11 cellular contexts compared by ENCODE assay signal in genomic region chrX:135099493-135099783, GRCh38. TPM values are rescaled to one million over a fixed set of nuclear protein-coding genes. Genes with fewer than 3 reads are reported as not detected.
DNase-seq lines count a peak whose midpoint lies in the region; ATAC-seq and TF ChIP-seq lines count a peak whose summit lies in the region.
"Had no signal": no experiment of that assay in that cellular context is flagged by ENCODE, and none has a peak within 500 bp of the region (broad histone marks: within the 10 kb centered on the region; RNA-seq: fewer than 3 reads in every experiment).

No MANE protein-coding gene starts in this region.

- no peak overlapping the region for H3K27ac Mint-ChIP-seq in activated CD4-positive, alpha-beta memory T cell treated with anti-CD3 and anti-CD28 coated beads for 36 hours
- peak overlapping the region; percentile 89 for H3K27ac Mint-ChIP-seq in glutamatergic neuron (ENCODE audit: unreplicated experiment)

- DNase-seq in left ventricle myocardium inferior, result no peak
- DNase-seq in left cardiac atrium, result no peak
- DNase-seq in activated CD4-positive, alpha-beta memory T cell treated with anti-CD3 and anti-CD28 coated beads for 36 hours, result no peak
- DNase-seq in glutamatergic neuron, result no peak
- DNase-seq in thoracic aorta (ENCODE audit: low spot score), result no peak
- DNase-seq in effector CD4-positive, alpha-beta T cell, result no peak
- DNase-seq in sigmoid colon, result no peak

- H3K27me3 Mint-ChIP-seq in activated CD4-positive, alpha-beta memory T cell treated with anti-CD3 and anti-CD28 coated beads for 36 hours, result peaks cover 2% of the 10 kb centered on the region
- peaks cover 6% of the 10 kb centered on the region for H3K27me3 Mint-ChIP-seq in glutamatergic neuron (ENCODE audit: unreplicated experiment)

- ATAC-seq in left cardiac atrium (no peak), thoracic aorta (ENCODE audit: insufficient number of reproducible peaks, low FRiP score, low read depth) (no peak), HG03135 (IDR thresholded peaks at IDR 0.05; ENCODE audit: unreplicated experiment) (no peak)

- H3K27ac ChIP-seq in left ventricle myocardium inferior (replicated peaks) (no peak overlapping the region), thoracic aorta (no peak overlapping the region), sigmoid colon (no peak overlapping the region)
- H3K27ac ChIP-seq: left lung had no signal

- TF ChIP-seq CTCF in left ventricle myocardium inferior (IDR thresholded peaks at IDR 0.05; ENCODE audit: borderline replicate concordance), result no peak
- TF ChIP-seq CTCF in glutamatergic neuron (IDR thresholded peaks at IDR 0.05; ENCODE audit: partially characterized antibody, unreplicated experiment), result no peak
- no peak for TF ChIP-seq CTCF in thoracic aorta (IDR thresholded peaks at IDR 0.05)
- no peak for TF ChIP-seq CTCF in sigmoid colon (IDR thresholded peaks at IDR 0.05)

- 57 to 61% methylated on average over 10 of the region's 10 CpGs for WGBS in sigmoid colon, 2 donors

- H3K4me1 Mint-ChIP-seq in activated CD4-positive, alpha-beta memory T cell treated with anti-CD3 and anti-CD28 coated beads for 36 hours (ENCODE audit: low read depth), result peaks cover 3% of the 10 kb centered on the region
- H3K4me1 Mint-ChIP-seq in glutamatergic neuron (ENCODE audit: low read depth, unreplicated experiment), result peaks cover 4% of the 10 kb centered on the region

- POLR2A ChIA-PET in activated CD4-positive, alpha-beta memory T cell treated with anti-CD3 and anti-CD28 coated beads for 36 hours (lab: Charles Lee), result no interaction called here

- H3K4me1 ChIP-seq in left ventricle myocardium inferior, result peaks cover 6% of the 10 kb centered on the region
- H3K4me1 ChIP-seq in thoracic aorta (ENCODE audit: control insufficient read depth in 1 of 2, low read depth in 2 of 2), result no peaks in the 10 kb centered on the region
- H3K4me1 ChIP-seq in sigmoid colon, result peaks cover 0 to 13% (median 6%) of the 10 kb centered on the region in 4 donors
- H3K4me1 ChIP-seq: left lung had no signal

- H3K27me3 ChIP-seq in left ventricle myocardium inferior (ENCODE audit: low read depth) (no peaks in the 10 kb centered on the region), thoracic aorta (replicated peaks; ENCODE audit: insufficient read depth) (no peaks in the 10 kb centered on the region), sigmoid colon (no peaks in the 10 kb centered on the region)

- H3K36me3 Mint-ChIP-seq in activated CD4-positive, alpha-beta memory T cell treated with anti-CD3 and anti-CD28 coated beads for 36 hours, result no peaks in the 10 kb centered on the region
- no peaks in the 10 kb centered on the region for H3K36me3 Mint-ChIP-seq in glutamatergic neuron (ENCODE audit: unreplicated experiment)

- no peaks in the 10 kb centered on the region for H3K9me3 Mint-ChIP-seq in activated CD4-positive, alpha-beta memory T cell treated with anti-CD3 and anti-CD28 coated beads for 36 hours
- H3K9me3 Mint-ChIP-seq in glutamatergic neuron (ENCODE audit: unreplicated experiment), result peaks cover 4% of the 10 kb centered on the region

- no peak for TF ChIP-seq EP300 in sigmoid colon (IDR thresholded peaks at IDR 0.05)

- CTCF ChIA-PET in activated CD4-positive, alpha-beta memory T cell treated with anti-CD3 and anti-CD28 coated beads for 36 hours (lab: Charles Lee), result no interaction called here

- H3K36me3 ChIP-seq in left ventricle myocardium inferior (no peaks in the 10 kb centered on the region), thoracic aorta (no peaks in the 10 kb centered on the region), sigmoid colon (no peaks in the 10 kb centered on the region)
- H3K36me3 ChIP-seq: left lung had no signal

- intact Hi-C loops in left ventricle myocardium inferior (cut with micrococcal nuclease) (no loop called here), left cardiac atrium (cut with DNase I) (no loop called here), sigmoid colon (cut with DNase I) (no loop called here)
- intact Hi-C loops in activated CD4-positive, alpha-beta memory T cell treated with anti-CD3 and anti-CD28 coated beads for 36 hours (cut with micrococcal nuclease), result no loop called here

- TF ChIP-seq POLR2A in sigmoid colon (IDR thresholded peaks at IDR 0.05), result no peak

- H3K9me3 ChIP-seq in left ventricle myocardium inferior (replicated peaks) (no peaks in the 10 kb centered on the region), thoracic aorta (no peaks in the 10 kb centered on the region), sigmoid colon (no peaks in the 10 kb centered on the region)
- H3K9me3 ChIP-seq: left lung had no signal

- peak overlapping the region; percentile 65 for H3K4me3 Mint-ChIP-seq in activated CD4-positive, alpha-beta memory T cell treated with anti-CD3 and anti-CD28 coated beads for 36 hours
- H3K4me3 Mint-ChIP-seq in glutamatergic neuron (ENCODE audit: unreplicated experiment), result peak overlapping the region; percentile 82

- H3K4me3 ChIP-seq in left ventricle myocardium inferior (peak overlapping the region; percentile 73), thoracic aorta (peak overlapping the region; percentile 77), sigmoid colon (no peak overlapping the region)

RNA-seq across cellular contexts. Expression of gene SMIM10L2B, which starts 0.9 kb away (rescaled TPM):
- total RNA-seq in left ventricle myocardium inferior, result 2.2 TPM
- total RNA-seq in left cardiac atrium, result 1 to 10 TPM; 6.7 to 7.8 TPM
- under 1 TPM; 0.17 to 0.19 TPM for total RNA-seq in activated CD4-positive, alpha-beta memory T cell treated with anti-CD3 and anti-CD28 coated beads for 36 hours
- total RNA-seq in glutamatergic neuron (ENCODE audit: unreplicated experiment), result 10.5 TPM
- 1 to 10 TPM; 3.1 to 3.4 TPM for total RNA-seq in thoracic aorta
- 1 to 10 TPM in 3 of 4 donors, under 1 TPM in 1; 0.68 to 1.9 (median 1.2) TPM for total RNA-seq in sigmoid colon
- 1 to 10 TPM in 2 of 3 donors, under 1 TPM in 1; 0.46 to 1.2 (median 1.2) TPM for polyA plus RNA-seq in sigmoid colon

RNA-seq across cellular contexts. Expression of gene ETDB, which starts 20.9 kb away (rescaled TPM):
- total RNA-seq in left ventricle myocardium inferior (not detected), left cardiac atrium (not detected), glutamatergic neuron (ENCODE audit: unreplicated experiment) (not detected), thoracic aorta (not detected), sigmoid colon (not detected)
- total RNA-seq in activated CD4-positive, alpha-beta memory T cell treated with anti-CD3 and anti-CD28 coated beads for 36 hours, result not detected
- not detected for polyA plus RNA-seq in sigmoid colon
- total RNA-seq: left lung, pulmonary artery endothelial cell had no signal
- polyA plus RNA-seq: BJ had no signal

RNA-seq across cellular contexts. Expression of gene RTL8A, which starts 47.5 kb away (rescaled TPM):
- total RNA-seq in left ventricle myocardium inferior, result 31.8 TPM
- 10 to 100 TPM; 31.0 to 34.9 TPM for total RNA-seq in left cardiac atrium
- 1 to 10 TPM; 7.0 to 8.8 TPM for total RNA-seq in activated CD4-positive, alpha-beta memory T cell treated with anti-CD3 and anti-CD28 coated beads for 36 hours
- 66.9 TPM for total RNA-seq in glutamatergic neuron (ENCODE audit: unreplicated experiment)
- total RNA-seq in thoracic aorta, result 10 to 100 TPM; 12.7 to 17.1 TPM
- total RNA-seq in sigmoid colon, result 10 to 100 TPM; 27.5 to 40.7 (median 31.1) TPM
- 10 to 100 TPM; 55.8 to 78.7 (median 71.9) TPM for polyA plus RNA-seq in sigmoid colon

Comparison
In these comparisons a context has a peak if more than half of its experiments do, and no peak if none do; other contexts are left out.
1. H3K4me3 ChIP-seq: peak in left ventricle myocardium inferior (single experiment) and thoracic aorta (single experiment); none in sigmoid colon (0 of 4).